ENCODE assay signal across 9 cellular contexts in genomic region chr17:1413281-1413791, GRCh38. TPM values are rescaled to one million over a fixed set of nuclear protein-coding genes. Genes with fewer than 3 reads are reported as not detected.
DNase-seq lines count a peak whose midpoint lies in the region; ATAC-seq, FAIRE-seq and TF ChIP-seq lines count a peak whose summit lies in the region.
"Had no signal": no experiment of that assay in that cellular context is flagged by ENCODE, and none has a peak within 500 bp of the region (broad histone marks: within the 10 kb centered on the region; RNA-seq: fewer than 3 reads in every experiment).

No MANE protein-coding gene starts in this region.

- WGBS in thyroid gland, 2 donors, result 22 to 34% methylated on average over 6 of the region's 6 CpGs

- H3K79me2 ChIP-seq in KMS-11 (ENCODE audit: insufficient read depth, low read depth), result no peaks in the 10 kb centered on the region

- H3K36me3 ChIP-seq in KMS-11 (ENCODE audit: insufficient read depth), result no peaks in the 10 kb centered on the region
- no peaks in the 10 kb centered on the region for H3K36me3 ChIP-seq in thyroid gland

- 0 out of 2 replicates have a peak overlapping the region, but pooled peaks have one; percentile 4 for H2AFZ ChIP-seq in KMS-11 (ENCODE audit: low read depth)

- CTCF ChIA-PET in activated naive CD4-positive, alpha-beta T cell treated with anti-CD3 and anti-CD28 coated beads for 36 hours (lab: Charles Lee), result interaction anchor here (0.8 kb wide), 1 partner anchor 81 kb away, joined by 3 read pairs; no protein-coding TSS in a partner anchor

- H3K36me3 Mint-ChIP-seq in T-helper 2 cell treated with Interferon-gamma antibody and Interleukin-4, amounts not matched to agents 5 μg/mL and 100 μg/mL, for 36 hours (ENCODE audit: low read depth), result peaks cover 3% of the 10 kb centered on the region
- peaks cover 1% of the 10 kb centered on the region for H3K36me3 Mint-ChIP-seq in activated naive CD4-positive, alpha-beta T cell treated with anti-CD3 and anti-CD28 coated beads for 36 hours (ENCODE audit: low read depth)

- H3K4me1 ChIP-seq in KMS-11 (ENCODE audit: low read depth, poor library complexity, severe bottlenecking), result peaks cover 30% of the 10 kb centered on the region
- H3K4me1 ChIP-seq in thyroid gland, result peaks cover 18 to 47% of the 10 kb centered on the region in 2 donors

- H3K9me3 Mint-ChIP-seq in T-helper 2 cell treated with Interferon-gamma antibody and Interleukin-4, amounts not matched to agents 5 μg/mL and 100 μg/mL, for 36 hours, result no peaks in the 10 kb centered on the region
- H3K9me3 Mint-ChIP-seq in activated naive CD4-positive, alpha-beta T cell treated with anti-CD3 and anti-CD28 coated beads for 36 hours, result no peaks in the 10 kb centered on the region

- peak overlapping the region; percentile 80 for H3K4me2 ChIP-seq in KMS-11

- no peaks in the 10 kb centered on the region for H3K9me3 ChIP-seq in thyroid gland

- ATAC-seq in SK-N-SH treated with all-trans-retinoic acid at 6 μM for 48 hours, result peak; percentile 47

- H4K20me1 ChIP-seq in KMS-11 (ENCODE audit: insufficient read depth), result no peaks in the 10 kb centered on the region

- H3K4me3 Mint-ChIP-seq in T-helper 2 cell treated with Interferon-gamma antibody and Interleukin-4, amounts not matched to agents 5 μg/mL and 100 μg/mL, for 36 hours, result no peak overlapping the region
- no peak overlapping the region for H3K4me3 Mint-ChIP-seq in activated naive CD4-positive, alpha-beta T cell treated with anti-CD3 and anti-CD28 coated beads for 36 hours

- H3K27me3 ChIP-seq in KMS-11 (ENCODE audit: insufficient read depth, low read depth), result no peaks in the 10 kb centered on the region
- no peaks in the 10 kb centered on the region for H3K27me3 ChIP-seq in thyroid gland

- TF ChIP-seq POLR2A in thyroid gland (IDR thresholded peaks at IDR 0.05) (no peak), GM12891 (IDR thresholded peaks at IDR 0.05; ENCODE audit: low read depth, low read length) (no peak)

- peak overlapping the region; percentile 12; the same call in 1 of the 2 replicates for H3K9ac ChIP-seq in KMS-11

- FAIRE-seq in GM12891 (lab: Jason Lieb, UNC), result no peak

- H3K4me3 ChIP-seq in KMS-11 (IDR thresholded peaks at IDR 0.05; ENCODE audit: insufficient read depth, low read depth, low read length), result no peak overlapping the region
- H3K4me3 ChIP-seq in thyroid gland (replicated peaks in 1 of 3), result no peak overlapping the region

- no peaks in the 10 kb centered on the region for H3K27me3 Mint-ChIP-seq in T-helper 2 cell treated with Interferon-gamma antibody and Interleukin-4, amounts not matched to agents 5 μg/mL and 100 μg/mL, for 36 hours (ENCODE audit: low read depth)
- H3K27me3 Mint-ChIP-seq in activated naive CD4-positive, alpha-beta T cell treated with anti-CD3 and anti-CD28 coated beads for 36 hours (ENCODE audit: low read depth), result no peaks in the 10 kb centered on the region

- intact Hi-C loops in thyroid gland (cut with DNase I), result no loop called here
- intact Hi-C loops in activated naive CD4-positive, alpha-beta T cell treated with anti-CD3 and anti-CD28 coated beads for 36 hours (cut with micrococcal nuclease), result no loop called here

- no peak overlapping the region for H3K27ac Mint-ChIP-seq in T-helper 2 cell treated with Interferon-gamma antibody and Interleukin-4, amounts not matched to agents 5 μg/mL and 100 μg/mL, for 36 hours
- no peak overlapping the region for H3K27ac Mint-ChIP-seq in activated naive CD4-positive, alpha-beta T cell treated with anti-CD3 and anti-CD28 coated beads for 36 hours

- DNase-seq in glomerular visceral epithelial cell (ENCODE audit: extremely low spot score) (peak; percentile 89), thyroid gland (peak; percentile 97), GM12891 (ENCODE audit: insufficient read length, low spot score) (no peak)
- DNase-seq in T-helper 2 cell treated with Interferon-gamma antibody and Interleukin-4, amounts not matched to agents 5 μg/mL and 100 μg/mL, for 36 hours (ENCODE audit: low spot score), result no peak
- no peak for DNase-seq in activated naive CD4-positive, alpha-beta T cell treated with anti-CD3 and anti-CD28 coated beads for 36 hours
- DNase-seq: NCI-H446 treated with DMSO at 0.1 percent for 48 hours, retina had no signal

- no peak for TF ChIP-seq CTCF in KMS-11 (conservative IDR thresholded peaks at IDR 0.05; ENCODE audit: low read depth, low read length)
- TF ChIP-seq CTCF in thyroid gland (IDR thresholded peaks at IDR 0.05), result peak in 1 of 6 experiments; percentile 6

- H3K27ac ChIP-seq in KMS-11, result peak overlapping the region; percentile 63
- peak overlapping the region; percentile 47 to 77 (median 62) for H3K27ac ChIP-seq in thyroid gland

- no peaks in the 10 kb centered on the region for H3K4me1 Mint-ChIP-seq in T-helper 2 cell treated with Interferon-gamma antibody and Interleukin-4, amounts not matched to agents 5 μg/mL and 100 μg/mL, for 36 hours (ENCODE audit: low read depth)
- H3K4me1 Mint-ChIP-seq in activated naive CD4-positive, alpha-beta T cell treated with anti-CD3 and anti-CD28 coated beads for 36 hours (ENCODE audit: low read depth), result no peaks in the 10 kb centered on the region

TF ChIP-seq in SK-N-SH treated with all-trans-retinoic acid at 6 μM for 48 hours, 23 proteins besides CTCF, POLR2A, EP300 and RAD21 (continues in another document):
- no peak for TF ChIP-seq GLIS3 (CRISPR knock-in tag; IDR thresholded peaks at IDR 0.05)
- no peak for TF ChIP-seq TOX (CRISPR knock-in tag; IDR thresholded peaks at IDR 0.05; ENCODE audit: borderline replicate concordance)
- no peak for TF ChIP-seq ARNTL (CRISPR knock-in tag; IDR thresholded peaks at IDR 0.05; ENCODE audit: borderline replicate concordance, low read depth)
- no peak for TF ChIP-seq CREB5 (CRISPR knock-in tag; IDR thresholded peaks at IDR 0.05; ENCODE audit: low read depth)
- no peak for TF ChIP-seq ISL1 (CRISPR knock-in tag; IDR thresholded peaks at IDR 0.05)
- no peak for TF ChIP-seq BACH2 (CRISPR knock-in tag; IDR thresholded peaks at IDR 0.05; ENCODE audit: borderline replicate concordance)
- no peak for TF ChIP-seq PPARA (CRISPR knock-in tag; IDR thresholded peaks at IDR 0.05; ENCODE audit: borderline replicate concordance)

TF ChIP-seq in GM12891, 5 proteins besides CTCF, POLR2A, EP300 and RAD21:
- no peak for TF ChIP-seq TAF1 (IDR thresholded peaks at IDR 0.05; ENCODE audit: low read depth, low read length)
- TF ChIP-seq PAX5 (IDR thresholded peaks at IDR 0.05; ENCODE audit: insufficient read depth, low read length, severe bottlenecking), result no peak
- TF ChIP-seq POU2F2 (IDR thresholded peaks at IDR 0.05; ENCODE audit: low read depth, low read length), result no peak
- TF ChIP-seq SPI1 (IDR thresholded peaks at IDR 0.05; ENCODE audit: low read depth, low read length), result no peak
- no peak for TF ChIP-seq POLR2AphosphoS5 (IDR thresholded peaks at IDR 0.05; ENCODE audit: low read depth, low read length)

RNA-seq across cellular contexts. Expression of gene YWHAE, which starts 13.3 kb away (rescaled TPM):
- 1,000 to 10,000 TPM in 1 of 4 donors, 100 to 1,000 TPM in 3; 553 to 1,135 (median 724) TPM for total RNA-seq in thyroid gland
- polyA plus RNA-seq in GM12891 (2012; ENCODE audit: low read depth, missing spikeins), result 434 TPM
- 100 to 1,000 TPM; 528 to 576 TPM for total RNA-seq in activated naive CD4-positive, alpha-beta T cell treated with anti-CD3 and anti-CD28 coated beads for 36 hours

RNA-seq across cellular contexts. Expression of gene CRK, which starts 42.7 kb away (rescaled TPM):
- 100 to 1,000 TPM in 2 of 4 donors, 10 to 100 TPM in 2; 89.6 to 140 (median 98.7) TPM for total RNA-seq in thyroid gland
- polyA plus RNA-seq in GM12891 (2012; ENCODE audit: low read depth, missing spikeins), result 4.2 TPM
- 10 to 100 TPM; 10.6 to 14.1 TPM for total RNA-seq in activated naive CD4-positive, alpha-beta T cell treated with anti-CD3 and anti-CD28 coated beads for 36 hours

Comparison
In these comparisons a context has a peak if more than half of its experiments do, and no peak if none do; other contexts are left out.
1. DNase-seq: peak in glomerular visceral epithelial cell (single experiment) and thyroid gland (2 of 2); none in T-helper 2 cell treated with Interferon-gamma antibody and Interleukin-4, amounts not matched to agents 5 μg/mL and 100 μg/mL, for 36 hours (single experiment), GM12891 (single experiment) and activated naive CD4-positive, alpha-beta T cell treated with anti-CD3 and anti-CD28 coated beads for 36 hours (single experiment).
2. RNA of gene CRK, which starts 42.7 kb away (total RNA-seq): 89.6 to 140 TPM in thyroid gland; 10.6 to 14.1 TPM in activated naive CD4-positive, alpha-beta T cell treated with anti-CD3 and anti-CD28 coated beads for 36 hours; every median in the first group is over 4 times any median in the second.